ENCODE assay signal across 23 cellular contexts in genomic region chr9:88090151-88090581, GRCh38. TPM values are rescaled to one million over a fixed set of nuclear protein-coding genes. Genes with fewer than 3 reads are reported as not detected.
DNase-seq lines count a peak whose midpoint lies in the region; ATAC-seq and TF ChIP-seq lines count a peak whose summit lies in the region.
"Had no signal": no experiment of that assay in that cellular context is flagged by ENCODE, and none has a peak within 500 bp of the region (broad histone marks: within the 10 kb centered on the region; RNA-seq: fewer than 3 reads in every experiment).

No MANE protein-coding gene starts in this region.

- H3K4me3 Mint-ChIP-seq in activated naive CD8-positive, alpha-beta T cell treated with anti-CD3 and anti-CD28 coated beads for 36 hours: no peak overlapping the region
- no peak overlapping the region for H3K4me3 Mint-ChIP-seq in CD4-positive, alpha-beta T cell
- H3K4me3 Mint-ChIP-seq: dendritic cell treated with granulocyte-macrophage colony-stimulating factor and Interleukin-4, amounts not matched to agents 40 ng/mL and 50 ng/mL, for 4 days; stimulated activated naive CD8-positive, alpha-beta T cell treated with anti-CD3 and anti-CD28 coated beads, Interleukin-15, Interleukin-2, amounts not matched to agents 100 ng/mL and 50 ng/mL, for 24 hours had no signal

- ATAC-seq in CD4-positive, alpha-beta T cell (ENCODE audit: poor library complexity): no peak
- ATAC-seq in HG02852 (IDR thresholded peaks at IDR 0.05; ENCODE audit: unreplicated experiment): no peak

- H3K9ac ChIP-seq in parathyroid adenoma: no peak overlapping the region
- H3K9ac ChIP-seq: GM23248 had no signal

- no peak overlapping the region for H3K4me3 ChIP-seq in HEK293 (ENCODE audit: low read depth, low read length)
- H3K4me3 ChIP-seq in cardiac fibroblast (replicated peaks in 1 of 2; ENCODE audit: low read depth in 2 of 2, low read length in 2 of 2): no peak overlapping the region
- no peak overlapping the region for H3K4me3 ChIP-seq in parathyroid adenoma (ENCODE audit: low read depth, low read length)
- H3K4me3 ChIP-seq: GM23248, prostate gland, SJCRH30 had no signal

- POLR2A ChIA-PET in HEK293 (lab: Yijun Ruan, JAX): interaction anchor here (5.0 kb wide), 1 partner anchor 13 kb away, joined by 39 read pairs; no protein-coding TSS in a partner anchor
- POLR2A ChIA-PET in CD4-positive, alpha-beta T cell (lab: Charles Lee): no interaction called here

- no peak overlapping the region for H3K27ac Mint-ChIP-seq in activated naive CD8-positive, alpha-beta T cell treated with anti-CD3 and anti-CD28 coated beads for 36 hours
- H3K27ac Mint-ChIP-seq in CD4-positive, alpha-beta T cell: no peak overlapping the region
- H3K27ac Mint-ChIP-seq: dendritic cell treated with granulocyte-macrophage colony-stimulating factor and Interleukin-4, amounts not matched to agents 40 ng/mL and 50 ng/mL, for 4 days; stimulated activated naive CD8-positive, alpha-beta T cell treated with anti-CD3 and anti-CD28 coated beads, Interleukin-15, Interleukin-2, amounts not matched to agents 100 ng/mL and 50 ng/mL, for 24 hours had no signal

- H2AFZ ChIP-seq in parathyroid adenoma: peak overlapping the region; percentile 20
- H2AFZ ChIP-seq: GM23248 had no signal

- H3K4me2 ChIP-seq in parathyroid adenoma (ENCODE audit: low read length): no peak overlapping the region

- TF ChIP-seq CTCF in HEK293 (tag by site-specific recombination; IDR thresholded peaks at IDR 0.05) (no peak), cardiac fibroblast (IDR thresholded peaks at IDR 0.05; ENCODE audit: low read depth, low read length) (no peak), parathyroid adenoma (IDR thresholded peaks at IDR 0.05) (no peak)
- no peak for TF ChIP-seq CTCF in CD4-positive, alpha-beta T cell (IDR thresholded peaks at IDR 0.05)

- H3K27ac ChIP-seq in HEK293 (ENCODE audit: extremely low read depth, low read depth, low read length): peak overlapping the region; percentile 13; the same call in 1 of the 2 replicates
- no peak overlapping the region for H3K27ac ChIP-seq in parathyroid adenoma
- H3K27ac ChIP-seq in CD4-positive, alpha-beta T cell (ENCODE audit: low read depth, low read length): no peak overlapping the region
- H3K27ac ChIP-seq: GM23248, prostate gland, SJCRH30 had no signal

- no peaks in the 10 kb centered on the region for H3K36me3 ChIP-seq in HEK293 (ENCODE audit: control insufficient read depth in 2 of 2, insufficient read depth in 1 of 2, low read length in 2 of 2)
- H3K36me3 ChIP-seq in parathyroid adenoma (ENCODE audit: control insufficient read depth, insufficient read depth, low read length): no peaks in the 10 kb centered on the region
- H3K36me3 ChIP-seq: prostate gland, SJCRH30 had no signal

- intact Hi-C loops in CD4-positive, alpha-beta T cell (cut with DNase I, micrococcal nuclease): no loop called here

- H3K9me3 ChIP-seq in HEK293 (ENCODE audit: control insufficient read depth, insufficient read depth, low read depth, low read length): no peaks in the 10 kb centered on the region
- no peaks in the 10 kb centered on the region for H3K9me3 ChIP-seq in parathyroid adenoma (ENCODE audit: control insufficient read depth, low read length)
- H3K9me3 ChIP-seq in CD4-positive, alpha-beta T cell (ENCODE audit: control insufficient read depth, low read length): no peaks in the 10 kb centered on the region
- H3K9me3 ChIP-seq: prostate gland, SJCRH30 had no signal

- CTCF ChIA-PET in HEK293 (lab: Yijun Ruan, JAX): interaction anchor here (0.6 to 1.5 kb wide), 4 partner anchors 14 to 658 kb away, joined by 3 to 4 read pairs (median 3); no protein-coding TSS in a partner anchor
- CTCF ChIA-PET in CD4-positive, alpha-beta T cell (lab: Charles Lee): no interaction called here

- DNase-seq in cardiac fibroblast (ENCODE audit: low read depth in 2 of 2) (peak; percentile 12 to 87), iPS-NIHi7 (ENCODE audit: extremely low spot score) (peak; percentile 31), NCI-H2171 treated with DMSO at 0.1 percent for 48 hours (lab: John Stamatoyannopoulos, UW) (no peak)
- no peak for DNase-seq in activated naive CD8-positive, alpha-beta T cell treated with anti-CD3 and anti-CD28 coated beads for 36 hours
- no peak for DNase-seq in CD4-positive, alpha-beta T cell
- DNase-seq: activated CD4-positive, CD25-positive, alpha-beta regulatory T cell; COR-L47; GDM1; GM23248; head of caudate nucleus; kidney glomerular epithelial cell; NCI-H1436; NCI-H446 treated with DMSO at 0.1 percent for 48 hours; SJCRH30 had no signal

- peaks cover 5% of the 10 kb centered on the region for H3K27me3 Mint-ChIP-seq in activated naive CD8-positive, alpha-beta T cell treated with anti-CD3 and anti-CD28 coated beads for 36 hours
- no peaks in the 10 kb centered on the region for H3K27me3 Mint-ChIP-seq in CD4-positive, alpha-beta T cell
- H3K27me3 Mint-ChIP-seq: dendritic cell treated with granulocyte-macrophage colony-stimulating factor and Interleukin-4, amounts not matched to agents 40 ng/mL and 50 ng/mL, for 4 days had no signal

- H3K4me1 ChIP-seq in HEK293 (ENCODE audit: control insufficient read depth, insufficient read depth, low read length) (0 out of 2 replicates have a peak, but pooled peaks cover 2% of the 10 kb centered on the region), parathyroid adenoma (no peaks in the 10 kb centered on the region)
- H3K4me1 ChIP-seq: prostate gland had no signal

- H3K27me3 ChIP-seq in parathyroid adenoma (ENCODE audit: control insufficient read depth, insufficient read depth, low read length): no peaks in the 10 kb centered on the region
- H3K27me3 ChIP-seq in CD4-positive, alpha-beta T cell (ENCODE audit: control insufficient read depth, insufficient read depth, low read length): no peaks in the 10 kb centered on the region
- H3K27me3 ChIP-seq: SJCRH30 had no signal

- no peaks in the 10 kb centered on the region for H3K36me3 Mint-ChIP-seq in activated naive CD8-positive, alpha-beta T cell treated with anti-CD3 and anti-CD28 coated beads for 36 hours
- H3K36me3 Mint-ChIP-seq in CD4-positive, alpha-beta T cell (ENCODE audit: low read depth): no peaks in the 10 kb centered on the region

- H3K79me2 ChIP-seq in parathyroid adenoma: no peaks in the 10 kb centered on the region

- H3K4me1 Mint-ChIP-seq in activated naive CD8-positive, alpha-beta T cell treated with anti-CD3 and anti-CD28 coated beads for 36 hours: no peaks in the 10 kb centered on the region
- H3K4me1 Mint-ChIP-seq in CD4-positive, alpha-beta T cell (ENCODE audit: low read depth): no peaks in the 10 kb centered on the region

- no peaks in the 10 kb centered on the region for H3K9me3 Mint-ChIP-seq in activated naive CD8-positive, alpha-beta T cell treated with anti-CD3 and anti-CD28 coated beads for 36 hours
- H3K9me3 Mint-ChIP-seq in CD4-positive, alpha-beta T cell: no peaks in the 10 kb centered on the region
- H3K9me3 Mint-ChIP-seq: dendritic cell treated with granulocyte-macrophage colony-stimulating factor and Interleukin-4, amounts not matched to agents 40 ng/mL and 50 ng/mL, for 4 days; stimulated activated naive CD8-positive, alpha-beta T cell treated with anti-CD3 and anti-CD28 coated beads, Interleukin-15, Interleukin-2, amounts not matched to agents 100 ng/mL and 50 ng/mL, for 24 hours had no signal

TF ChIP-seq in HEK293, 187 proteins besides CTCF, POLR2A, EP300 and RAD21 (continues in another document):
- no peak for TF ChIP-seq ZNF23 (tag by site-specific recombination; IDR thresholded peaks at IDR 0.05; ENCODE audit: borderline replicate concordance)
- no peak for TF ChIP-seq ZBTB1 (tag by site-specific recombination; IDR thresholded peaks at IDR 0.05)
- TF ChIP-seq ZNF610 (tag by site-specific recombination; IDR thresholded peaks at IDR 0.05; ENCODE audit: borderline replicate concordance): peak; percentile 61; the same call in 1 of the 2 replicates
- TF ChIP-seq ZNF184 (tag by site-specific recombination; IDR thresholded peaks at IDR 0.05): peak; percentile 65; the same call in 1 of the 2 replicates
- peak; percentile 95 for TF ChIP-seq ZNF341 (tag by site-specific recombination; IDR thresholded peaks at IDR 0.05; ENCODE audit: low read depth)
- no peak for TF ChIP-seq ZNF202 (tag by site-specific recombination; IDR thresholded peaks at IDR 0.05; ENCODE audit: borderline replicate concordance)
- no peak for TF ChIP-seq ZNF148 (tag by site-specific recombination; IDR thresholded peaks at IDR 0.05; ENCODE audit: borderline replicate concordance)

RNA-seq across cellular contexts. Expression of gene SPATA31C2, which starts 48.1 kb away (rescaled TPM):
- total RNA-seq in activated naive CD8-positive, alpha-beta T cell treated with anti-CD3 and anti-CD28 coated beads for 36 hours: under 1 TPM; 0.18 to 0.21 TPM
- total RNA-seq in CD4-positive, alpha-beta T cell: not detected
- total RNA-seq: epithelial cell of proximal tubule; GM23248; LHCN-M2; T-helper 2 cell treated with Interferon-gamma antibody and Interleukin-4, amounts not matched to agents 100 ng/mL and 5 ng/mL, for 36 hours had no signal

Comparison
In these comparisons a context has a peak if more than half of its experiments do, and no peak if none do; other contexts are left out.
1. DNase-seq: peak in cardiac fibroblast (2 of 2) and iPS-NIHi7 (single experiment); none in NCI-H2171 treated with DMSO at 0.1 percent for 48 hours (single experiment), activated naive CD8-positive, alpha-beta T cell treated with anti-CD3 and anti-CD28 coated beads for 36 hours (single experiment) and CD4-positive, alpha-beta T cell (0 of 10).